ENCODE assay signal across 8 cellular contexts in genomic region chr20:45341939-45342862, GRCh38. TPM values are rescaled to one million over a fixed set of nuclear protein-coding genes. Genes with fewer than 3 reads are reported as not detected.
DNase-seq lines count a peak whose midpoint lies in the region; ATAC-seq and TF ChIP-seq lines count a peak whose summit lies in the region.

No MANE protein-coding gene starts in this region.

- H3K27ac Mint-ChIP-seq in endodermal cell = peak overlapping the region; percentile 97

- no peaks in the 10 kb centered on the region for H3K27me3 Mint-ChIP-seq in endodermal cell (ENCODE audit: insufficient read depth)

- no peak overlapping the region for H4K5ac ChIP-seq in mesendoderm (ENCODE audit: low read length)

- peak overlapping the region; percentile 96 for H2BK5ac ChIP-seq in mesendoderm (ENCODE audit: low read length)

- WGBS in endodermal cell (ENCODE audit: insufficient coverage in 1 of 2, insufficient read length in 1 of 2), 2 experiments = 0 to 4% methylated on average over 5 to 16 of the region's 16 CpGs
- WGBS in mesendoderm (ENCODE audit: extremely low coverage, insufficient coverage, low lambda C conversion rate) = no CpG with 5 or more reads among the region's 16 CpGs

- H3K4me3 ChIP-seq in endodermal cell (ENCODE audit: low read length) (peak overlapping the region; percentile 95), mesendoderm (ENCODE audit: low read length) (no peak overlapping the region), uterus (peak overlapping the region in 1 of 2 donors; percentile 11)

- peaks cover 95% of the 10 kb centered on the region for H3K4me1 Mint-ChIP-seq in endodermal cell

- H3K36me3 Mint-ChIP-seq in endodermal cell (ENCODE audit: low read depth) = peaks cover 11% of the 10 kb centered on the region

- H3K36me3 ChIP-seq in endodermal cell (ENCODE audit: control insufficient read depth, insufficient read depth, low read length) (peaks cover 13% of the 10 kb centered on the region), mesendoderm (ENCODE audit: control insufficient read depth, insufficient read depth, low read length) (no peaks in the 10 kb centered on the region), uterus (no peaks in the 10 kb centered on the region)

- DNase-seq in COLO668 (lab: John Stamatoyannopoulos, UW; ENCODE audit: unreplicated experiment) (peak; percentile 70), NCI-H69 (lab: John Stamatoyannopoulos, UW) (peak; percentile 78), endodermal cell (peak; percentile 89), mesendoderm (peak; percentile 98), uterus (peak; percentile 53 to 64)
- no peak for DNase-seq in effector CD4-positive, alpha-beta T cell
- no peak for DNase-seq in activated CD8-positive, alpha-beta memory T cell treated with anti-CD3 and anti-CD28 coated beads, Interleukin-2, amount 50 U/mL, for 48 hours

- TF ChIP-seq POLR2A in uterus (IDR thresholded peaks at IDR 0.05) = peak in 1 of 2 donors; percentile 60

- H3K27ac ChIP-seq in endodermal cell (ENCODE audit: low read depth, low read length) (peak overlapping the region; percentile 68), mesendoderm (ENCODE audit: low read depth, low read length) (peak overlapping the region; percentile 97), uterus (peak overlapping the region; percentile 91 to 97)

- peaks cover 38% of the 10 kb centered on the region for H3K79me1 ChIP-seq in mesendoderm (ENCODE audit: low read length)

- H2BK120ac ChIP-seq in mesendoderm (ENCODE audit: low read depth, low read length) = peak overlapping the region; percentile 16

- peak overlapping the region; percentile 54 for H3K4me2 ChIP-seq in mesendoderm (ENCODE audit: low read length)

- H3K79me2 ChIP-seq in mesendoderm (ENCODE audit: control insufficient read depth, insufficient read depth, low read length) = peaks cover 71% of the 10 kb centered on the region

- H3K4me1 ChIP-seq in endodermal cell (ENCODE audit: control insufficient read depth, insufficient read depth, low read length) = peaks cover 57% of the 10 kb centered on the region
- H3K4me1 ChIP-seq in mesendoderm (ENCODE audit: control insufficient read depth, low read depth, low read length) = peaks cover 71% of the 10 kb centered on the region
- peaks cover 14 to 33% of the 10 kb centered on the region in 2 donors for H3K4me1 ChIP-seq in uterus

- H3K27me3 ChIP-seq in endodermal cell (ENCODE audit: control insufficient read depth, insufficient read depth, low read length, poor library complexity, severe bottlenecking) (no peaks in the 10 kb centered on the region), mesendoderm (ENCODE audit: insufficient read depth, low read length, poor library complexity) (no peaks in the 10 kb centered on the region), uterus (no peaks in the 10 kb centered on the region)

- peak overlapping the region; percentile 92 for H3K56ac ChIP-seq in mesendoderm (ENCODE audit: low read length)

- no peaks in the 10 kb centered on the region for H3K9me3 ChIP-seq in endodermal cell (ENCODE audit: control insufficient read depth, low read length)
- H3K9me3 ChIP-seq in uterus = no peaks in the 10 kb centered on the region

- H2BK15ac ChIP-seq in mesendoderm (replicated peaks; ENCODE audit: low read depth) = no peak overlapping the region

- peak overlapping the region; percentile 74 for H3K4ac ChIP-seq in mesendoderm (ENCODE audit: low read depth, low read length)

- peak overlapping the region; percentile 17 for H2AK5ac ChIP-seq in mesendoderm (ENCODE audit: low read length)

- peak overlapping the region; percentile 86 for H3K4me3 Mint-ChIP-seq in endodermal cell

- ATAC-seq in GM18861 (IDR thresholded peaks at IDR 0.05; ENCODE audit: unreplicated experiment) = no peak

- H3K9me3 Mint-ChIP-seq in endodermal cell = no peaks in the 10 kb centered on the region

- H3K9ac ChIP-seq in endodermal cell (ENCODE audit: extremely low read depth, low read length, poor library complexity, severe bottlenecking) (peak overlapping the region; percentile 75), mesendoderm (ENCODE audit: low read length) (peak overlapping the region; percentile 62)

- H3K23ac ChIP-seq in mesendoderm (ENCODE audit: low read length) = no peak overlapping the region

- intact Hi-C loops in uterus (cut with DNase I; ENCODE audit: low total_unique reads) = no loop called here

- TF ChIP-seq CTCF in endodermal cell (conservative IDR thresholded peaks at IDR 0.05) (no peak), uterus (IDR thresholded peaks at IDR 0.05) (no peak)

- peak overlapping the region; percentile 84 for H3K18ac ChIP-seq in mesendoderm (ENCODE audit: low read length)

- no peak overlapping the region for H4K8ac ChIP-seq in mesendoderm (ENCODE audit: low read depth, low read length)

RNA-seq across cellular contexts. Expression of gene SDC4, which starts 6.0 kb away (rescaled TPM):
- total RNA-seq in endodermal cell (100 to 1,000 TPM in 1 of 2 donors, 10 to 100 TPM in 1; 78.0 to 118 TPM), uterus (10 to 100 TPM in 3 of 4 donors, 1 to 10 TPM in 1; 7.9 to 77.9 (median 48.4) TPM)
- polyA plus RNA-seq in endodermal cell (2013, experiment 1 of 2) = 34.2 TPM
- 32.7 TPM for polyA plus RNA-seq in endodermal cell (2013, experiment 2 of 2)
- polyA plus RNA-seq in mesendoderm (2013, experiment 1 of 2) = 33.0 TPM
- 33.2 TPM for polyA plus RNA-seq in mesendoderm (2013, experiment 2 of 2)

RNA-seq across cellular contexts. Expression of gene SYS1, which starts 20.8 kb away (rescaled TPM):
- 10 to 100 TPM; 22.1 to 23.8 TPM for total RNA-seq in endodermal cell
- 16.4 TPM for polyA plus RNA-seq in endodermal cell (2013, experiment 1 of 2)
- polyA plus RNA-seq in endodermal cell (2013, experiment 2 of 2) = 15.6 TPM
- polyA plus RNA-seq in mesendoderm (2013, experiment 1 of 2) = 13.8 TPM
- polyA plus RNA-seq in mesendoderm (2013, experiment 2 of 2) = 13.5 TPM
- total RNA-seq in uterus = 10 to 100 TPM; 19.0 to 35.6 (median 25.0) TPM

RNA-seq across cellular contexts. Expression of gene MATN4, which starts 34.1 kb away (rescaled TPM):
- total RNA-seq in endodermal cell = under 1 TPM; 0.20 to 0.46 TPM
- 0.50 TPM for polyA plus RNA-seq in endodermal cell (2013, experiment 1 of 2)
- polyA plus RNA-seq in endodermal cell (2013, experiment 2 of 2) = 0.17 TPM
- 0.98 TPM for polyA plus RNA-seq in mesendoderm (2013, experiment 1 of 2)
- polyA plus RNA-seq in mesendoderm (2013, experiment 2 of 2) = 1.0 TPM
- total RNA-seq in uterus = 1 to 10 TPM in 1 of 4 donors, not detected in 3; 5.6 TPM

RNA-seq across cellular contexts. Expression of gene RBPJL, which starts 35.6 kb away (rescaled TPM):
- total RNA-seq in endodermal cell (not detected), uterus (not detected)
- polyA plus RNA-seq in endodermal cell (2013, experiment 1 of 2) = not detected
- not detected for polyA plus RNA-seq in endodermal cell (2013, experiment 2 of 2)
- 0.25 TPM for polyA plus RNA-seq in mesendoderm (2013, experiment 1 of 2)
- polyA plus RNA-seq in mesendoderm (2013, experiment 2 of 2) = 0.24 TPM

RNA-seq across cellular contexts. Expression of gene TP53TG5, which starts 35.9 kb away (rescaled TPM):
- 1 to 10 TPM; 2.0 to 2.4 TPM for total RNA-seq in endodermal cell
- 0.32 TPM for polyA plus RNA-seq in endodermal cell (2013, experiment 1 of 2)
- 0.46 TPM for polyA plus RNA-seq in endodermal cell (2013, experiment 2 of 2)
- polyA plus RNA-seq in mesendoderm (2013, experiment 1 of 2) = 0.07 TPM
- not detected for polyA plus RNA-seq in mesendoderm (2013, experiment 2 of 2)
- 1 to 10 TPM in 1 of 4 donors, not detected in 3; 1.9 TPM for total RNA-seq in uterus

Comparison
In these comparisons a context has a peak if more than half of its experiments do, and no peak if none do; other contexts are left out.
1. DNase-seq: peak in COLO668 (single experiment), NCI-H69 (single experiment), endodermal cell (single experiment), mesendoderm (single experiment) and uterus (2 of 2); none in effector CD4-positive, alpha-beta T cell (single experiment) and activated CD8-positive, alpha-beta memory T cell treated with anti-CD3 and anti-CD28 coated beads, Interleukin-2, amount 50 U/mL, for 48 hours (single experiment).
2. Peak in every context shown above with its lines, with median percentiles within 50 percentile points of each other: H3K27ac ChIP-seq.